Comparison of ENCODE assay signal across 5 cellular contexts in the genomic region with DNA sequence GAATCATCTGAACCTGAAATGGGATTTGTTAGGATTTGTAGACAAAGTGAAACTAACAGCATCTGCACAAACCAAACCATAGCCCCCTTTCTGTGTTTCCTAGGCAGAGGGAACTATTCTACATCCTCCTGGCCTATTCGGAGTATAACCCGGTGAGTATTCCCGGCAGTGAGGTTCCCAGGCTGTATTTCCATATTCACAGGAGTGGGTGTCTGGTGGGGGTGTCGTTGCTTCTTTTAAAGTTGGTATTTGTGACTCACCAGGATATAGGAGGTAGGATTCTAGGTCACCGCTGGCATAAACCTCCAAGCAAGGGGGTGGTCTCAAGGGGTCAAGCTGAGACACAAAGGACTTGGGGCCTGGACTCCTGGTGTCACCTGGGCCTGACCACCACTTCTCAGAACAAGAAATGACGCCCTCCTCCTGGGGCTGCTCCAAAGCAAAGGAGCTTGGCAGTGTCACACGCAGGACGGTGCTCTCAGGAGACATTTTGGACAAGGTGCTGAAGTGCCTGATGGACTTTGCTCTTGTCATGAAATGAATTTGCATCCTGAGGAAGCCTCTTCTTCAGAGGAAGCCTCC. TPM values are rescaled to one million over a fixed set of nuclear protein-coding genes. Genes with fewer than 3 reads are reported as not detected.
"Had no signal": no experiment of that assay in that cellular context is flagged by ENCODE, and none has a peak within 500 bp of the region (broad histone marks: within the 10 kb centered on the region; RNA-seq: fewer than 3 reads in every experiment).

No MANE protein-coding gene starts in this region.

RNA-seq across cellular contexts. Expression of a gene that starts 19.4 kb away (rescaled TPM):
- total RNA-seq: bronchial epithelial cell, dermis blood vessel endothelial cell, fibroblast of lung, fibroblast of villous mesenchyme had no signal
- polyA plus RNA-seq: SK-N-SH had no signal
